9 cellular contexts compared by ENCODE assay signal in genomic region chr2:48890732-48891131, GRCh38.
"Had no signal": no experiment of that assay in that cellular context is flagged by ENCODE, and none has a peak within 500 bp of the region (broad histone marks: within the 10 kb centered on the region; RNA-seq: fewer than 3 reads in every experiment).

No MANE protein-coding gene starts in this region.

- H3K27ac ChIP-seq: GM23248 had no signal

- ATAC-seq: HCT116, K562 had no signal

- H3K4me3 ChIP-seq: GM23248, HAP-1, K562 had no signal

- H3K9me3 ChIP-seq: HAP-1 had no signal

- H3K36me3 ChIP-seq: HAP-1 had no signal

- DNase-seq: GM23248, GOT3, H7, HFFc6, IMR-90, KG1 had no signal

- H3K9ac ChIP-seq: GM23248 had no signal
